In the genomic region with DNA sequence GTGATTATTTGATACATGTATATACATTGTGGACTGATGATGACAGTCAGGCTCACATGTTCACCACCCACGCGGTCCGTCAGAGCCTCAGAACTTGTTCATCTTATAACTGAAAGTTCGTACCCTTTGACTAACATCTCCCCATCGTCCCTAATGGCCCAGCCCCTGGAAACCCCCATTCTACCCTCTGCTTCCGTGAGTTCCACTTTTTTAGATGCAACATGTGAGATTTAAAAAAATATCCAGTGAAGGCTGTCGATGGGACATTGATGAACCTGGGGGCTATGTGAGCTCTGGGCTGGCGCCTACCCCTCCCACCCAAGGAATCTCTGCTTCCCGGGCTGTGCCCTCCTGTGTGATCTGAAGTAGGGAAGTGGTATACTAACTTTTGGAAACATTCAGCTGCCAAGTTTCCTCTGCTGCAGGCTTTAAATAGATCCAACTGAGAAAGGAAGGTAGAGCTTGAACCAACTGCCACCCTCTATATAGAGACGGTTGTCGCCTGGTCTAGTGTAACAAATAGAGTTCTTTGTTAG, we compare ENCODE assay signal across 8 cellular contexts.
A peak's percentile ranks its signal among the peaks of the same experiment; 100 is the strongest.
DNase-seq lines count a peak whose midpoint lies in the region; ATAC-seq and TF ChIP-seq lines count a peak whose summit lies in the region.

No MANE protein-coding gene starts in this region.

- intact Hi-C loops in right cardiac atrium (cut with DNase I) (loop anchor here in 2 of 4 donors (5.0 to 10.0 kb wide), 2 partner anchors 50 to 162 kb away; partner anchors contain the start of genes FAM210A (in 1 of the 2) and RNMT (in 1 of the 2)), esophagus squamous epithelium (cut with DNase I) (no loop called here)

- WGBS in right cardiac atrium, result 43% methylated on average over 11 of the region's 11 CpGs
- WGBS in esophagus squamous epithelium, 2 donors, result 34 to 41% methylated on average over 11 of the region's 11 CpGs

- H3K27me3 ChIP-seq in right cardiac atrium (ENCODE audit: control insufficient read depth, insufficient read depth) (no peaks in the 10 kb centered on the region), esophagus squamous epithelium (no peaks in the 10 kb centered on the region), WERI-Rb-1 (ENCODE audit: insufficient read depth, low read depth, severe bottlenecking) (no peaks in the 10 kb centered on the region)

- H3K4me1 ChIP-seq in right cardiac atrium (ENCODE audit: control insufficient read depth, insufficient read depth, low read length) (peaks cover 17% of the 10 kb centered on the region), esophagus squamous epithelium (peaks cover 5 to 38% (median 9%) of the 10 kb centered on the region in 3 donors)

- H3K36me3 ChIP-seq in esophagus squamous epithelium (no peaks in the 10 kb centered on the region), WERI-Rb-1 (no peaks in the 10 kb centered on the region)

- TF ChIP-seq POLR2A in esophagus squamous epithelium (IDR thresholded peaks at IDR 0.05), result no peak

- DNase-seq in activated CD4-positive, alpha-beta T cell treated with anti-CD3 and anti-CD28 coated beads for 48 hours, result peak; percentile 96
- peak in 1 of 3 donors; percentile 52 for DNase-seq in right cardiac atrium
- DNase-seq in esophagus squamous epithelium (lab: John Stamatoyannopoulos, UW), result no peak
- DNase-seq in WERI-Rb-1, result no peak
- DNase-seq in DMS 273 (lab: John Stamatoyannopoulos, UW; ENCODE audit: unreplicated experiment), result no peak
- no peak for DNase-seq in A172 (ENCODE audit: low spot score)

- no peak overlapping the region for H3K27ac ChIP-seq in right cardiac atrium (ENCODE audit: low read length)
- no peak overlapping the region for H3K27ac ChIP-seq in esophagus squamous epithelium
- no peak overlapping the region for H3K27ac ChIP-seq in WERI-Rb-1

- no peak for TF ChIP-seq CTCF in esophagus squamous epithelium (IDR thresholded peaks at IDR 0.05)
- TF ChIP-seq CTCF in WERI-Rb-1 (IDR thresholded peaks at IDR 0.05; ENCODE audit: low read depth, low read length), result no peak

- no peaks in the 10 kb centered on the region for H3K9me3 ChIP-seq in right cardiac atrium (ENCODE audit: control insufficient read depth, low read length)
- H3K9me3 ChIP-seq in esophagus squamous epithelium, result no peaks in the 10 kb centered on the region
- H3K9me3 ChIP-seq in WERI-Rb-1 (ENCODE audit: severe bottlenecking), result no peaks in the 10 kb centered on the region

- ATAC-seq in GM18870 (IDR thresholded peaks at IDR 0.05; ENCODE audit: unreplicated experiment) (peak; percentile 70), HG03039 (IDR thresholded peaks at IDR 0.05; ENCODE audit: unreplicated experiment) (peak; percentile 48), right cardiac atrium (peak; percentile 58 to 64)

- no peak overlapping the region for H3K4me3 ChIP-seq in right cardiac atrium (ENCODE audit: low read length)
- no peak overlapping the region for H3K4me3 ChIP-seq in esophagus squamous epithelium
- no peak overlapping the region for H3K4me3 ChIP-seq in WERI-Rb-1 (ENCODE audit: low read depth, low read length)
